ENCODE assay signal across 1 cellular context in the genomic region with DNA sequence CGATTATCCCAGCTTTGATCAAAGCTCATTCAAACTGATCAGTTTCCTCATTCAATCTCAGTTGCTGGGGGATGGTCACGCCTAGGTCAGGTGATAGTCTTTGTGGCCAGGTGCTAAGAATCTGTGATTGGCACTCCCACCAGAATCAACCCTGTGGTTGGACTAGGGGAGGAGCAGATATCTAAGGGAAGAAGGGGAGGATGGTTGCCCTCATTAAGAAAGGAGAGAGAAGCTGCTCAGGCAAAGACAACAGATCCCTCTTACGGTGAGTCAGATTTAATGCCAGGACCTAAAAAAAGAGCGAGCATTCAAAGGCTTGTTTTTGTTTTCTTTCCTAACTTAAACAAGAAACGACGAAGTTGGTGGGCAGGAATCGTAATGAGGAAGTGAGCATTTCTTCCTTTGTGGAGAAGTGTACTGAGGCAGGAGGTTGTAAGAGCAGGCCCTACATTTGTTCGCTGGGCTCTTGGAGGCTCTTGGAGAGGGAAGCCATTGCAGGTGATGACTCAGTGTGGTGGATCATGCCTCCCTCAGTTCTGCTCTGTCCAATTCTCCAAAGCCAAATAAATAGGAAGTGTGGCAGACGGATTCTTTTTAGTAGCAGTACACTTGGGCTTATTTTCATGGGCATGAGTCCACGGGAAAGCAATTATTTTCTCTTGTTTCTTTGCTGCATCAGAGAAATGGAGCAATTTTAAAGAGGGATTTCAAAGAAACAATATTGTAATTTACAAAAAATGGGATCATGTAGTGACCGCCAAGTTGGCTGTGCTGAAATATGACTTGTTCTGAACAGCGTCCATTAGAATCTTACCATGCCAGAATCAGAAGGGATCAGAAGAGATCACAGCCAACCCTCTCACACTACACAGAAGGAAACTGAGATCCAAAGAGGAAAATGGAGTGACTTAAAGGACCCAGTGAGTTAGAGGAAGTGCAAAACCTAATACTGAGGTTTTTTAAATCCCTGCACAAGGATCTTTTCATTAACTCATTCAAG.
A peak's percentile ranks its signal among the peaks of the same experiment; 100 is the strongest.
TF ChIP-seq lines count a peak whose summit lies in the region.

No MANE protein-coding gene starts in this region.

TF ChIP-seq in SK-N-SH, 30 proteins besides CTCF, POLR2A, EP300 and RAD21 (continued from another document):
- TF ChIP-seq REST (IDR thresholded peaks at IDR 0.05; ENCODE audit: low read depth, low read length) (peak; percentile 8; the same call in 1 of the 2 replicates), SIN3A (IDR thresholded peaks at IDR 0.05; ENCODE audit: borderline replicate concordance, low read depth, low read length) (no peak)
